ENCODE assay signal across 9 cellular contexts in the genomic region with DNA sequence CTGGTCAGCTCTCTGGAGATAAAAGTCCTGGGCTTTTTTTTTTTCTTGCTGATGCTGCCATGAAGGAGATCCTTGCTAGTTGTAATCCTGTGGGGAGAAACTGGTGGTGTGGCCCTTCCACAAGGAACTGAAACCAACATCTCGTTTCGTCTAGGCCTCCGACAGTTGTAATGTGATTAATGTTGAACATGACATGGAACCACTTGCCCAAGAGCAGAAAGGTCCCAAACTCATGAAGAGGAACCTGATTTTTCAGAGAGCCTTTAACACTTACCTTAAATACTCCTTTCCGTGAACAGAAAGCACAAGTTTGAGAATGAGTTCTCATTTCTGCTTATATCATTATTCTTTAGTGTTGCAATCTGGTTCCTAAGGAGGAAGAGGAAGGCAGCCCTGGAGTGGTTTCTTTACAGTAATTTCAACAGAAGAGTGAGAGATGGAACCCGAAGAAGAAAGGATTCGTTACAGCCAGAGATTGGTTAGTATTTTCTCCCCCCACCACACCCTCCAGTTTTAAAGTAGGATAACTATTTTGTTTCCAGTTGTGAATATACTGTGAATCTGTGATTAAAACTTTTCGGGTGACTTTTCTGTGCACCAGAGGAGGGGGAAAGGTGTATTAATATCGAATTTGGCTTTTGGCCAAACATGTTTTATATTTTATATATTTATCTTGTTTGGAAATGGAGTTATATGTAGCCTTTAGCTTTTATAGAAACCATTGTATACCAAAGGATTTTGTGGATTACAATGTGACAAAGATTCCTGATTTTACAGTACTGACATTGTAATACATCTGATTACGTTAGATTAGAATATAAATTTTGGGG. TPM values are rescaled to one million over a fixed set of nuclear protein-coding genes. Genes with fewer than 3 reads are reported as not detected.
A peak's percentile ranks its signal among the peaks of the same experiment; 100 is the strongest.
DNase-seq lines count a peak whose midpoint lies in the region; ATAC-seq, FAIRE-seq and TF ChIP-seq lines count a peak whose summit lies in the region.
"Had no signal": no experiment of that assay in that cellular context is flagged by ENCODE, and none has a peak within 500 bp of the region (broad histone marks: within the 10 kb centered on the region; RNA-seq: fewer than 3 reads in every experiment).

No MANE protein-coding gene starts in this region.

- H3K36me3 Mint-ChIP-seq in activated naive CD4-positive, alpha-beta T cell treated with anti-CD3 and anti-CD28 coated beads, Interleukin-2, amount 10 ng/mL, durations not matched to agents 7 days and 5 days = peaks cover 24% of the 10 kb centered on the region

- peaks cover 10% of the 10 kb centered on the region; the same call in 1 of the 2 replicates for H4K20me1 ChIP-seq in K562 (replicated peaks; ENCODE audit: control insufficient read depth, insufficient read depth, low read length)

- TF ChIP-seq RAD21 in K562 (CRISPR knock-in tag; conservative IDR thresholded peaks at IDR 0.05 in 1 of 2, IDR thresholded peaks at IDR 0.05 in 1 of 2) (no peak), liver (IDR thresholded peaks at IDR 0.05) (no peak)

- peak; percentile 6; the same call in 2 of the 3 replicates for ATAC-seq in K562
- ATAC-seq in activated CD4-positive, CD25-positive, alpha-beta regulatory T cell treated with anti-CD3 and anti-CD28 coated beads, Interleukin-2, amount 50 U/mL, for 24 hours = no peak

- H3K4me2 ChIP-seq in K562 (ENCODE audit: insufficient read depth, low read length) = peak overlapping the region; percentile 76

- 4% methylated on average over 9 of the region's 9 CpGs for WGBS in K562 (ENCODE audit: insufficient coverage, low coverage, missing lambda C conversion rate)
- WGBS in liver = 12% methylated on average over 9 of the region's 9 CpGs
- 5% methylated on average over 9 of the region's 9 CpGs for WGBS in testis, 2 donors

- FAIRE-seq in K562 (lab: Jason Lieb, UNC) = peak; percentile 54
- FAIRE-seq: islet of Langerhans had no signal

- peaks cover 23% of the 10 kb centered on the region for H3K4me1 Mint-ChIP-seq in activated naive CD4-positive, alpha-beta T cell treated with anti-CD3 and anti-CD28 coated beads, Interleukin-2, amount 10 ng/mL, durations not matched to agents 7 days and 5 days

- no peaks in the 10 kb centered on the region for H3K27me3 ChIP-seq in K562 (ENCODE audit: control insufficient read depth in 2 of 2, insufficient read depth in 2 of 2, low read length in 2 of 2)
- no peaks in the 10 kb centered on the region for H3K27me3 ChIP-seq in liver (ENCODE audit: control insufficient read depth in 4 of 4, insufficient read depth in 4 of 4, low read length in 3 of 4)
- no peaks in the 10 kb centered on the region for H3K27me3 ChIP-seq in testis

- H3K4me3 ChIP-seq in K562 (peak overlapping the region; percentile 55), liver (ENCODE audit: low read depth in 1 of 3, low read length in 3 of 3) (peak overlapping the region; percentile 90 to 99 (median 94)), testis (peak overlapping the region; percentile 87 to 91)

- TF ChIP-seq EP300 in K562 (IDR thresholded peaks at IDR 0.05; ENCODE audit: low read length) = no peak

- H2AFZ ChIP-seq in K562 (ENCODE audit: low read depth, low read length) = no peak overlapping the region

- H3K9me3 ChIP-seq in K562 (replicated peaks; ENCODE audit: control insufficient read depth, insufficient read depth, low read depth, low read length) = no peaks in the 10 kb centered on the region
- no peaks in the 10 kb centered on the region for H3K9me3 ChIP-seq in liver (ENCODE audit: control insufficient read depth in 4 of 4, low read length in 3 of 4)
- H3K9me3 ChIP-seq in testis = no peaks in the 10 kb centered on the region

- POLR2A ChIA-PET in K562 (lab: Yijun Ruan, JAX) = interaction anchor here (1.2 kb wide), 1 partner anchor 28 kb away, joined by 3 read pairs; no protein-coding TSS in a partner anchor

- BruUV-seq in K562 (replicated peaks; lab: Mats Ljungman, UMichigan) = TSS peak; percentile 62

- peaks cover 0 to 24% of the 10 kb centered on the region in 2 experiments; a peak in 4 of 5 replicates for H3K4me1 ChIP-seq in K562 (replicated peaks in 1 of 2; ENCODE audit: control insufficient read depth in 2 of 2, insufficient read depth in 2 of 2, low read length in 2 of 2)
- peaks cover 1 to 22% (median 13%) of the 10 kb centered on the region in 4 donors for H3K4me1 ChIP-seq in liver (ENCODE audit: control insufficient read depth in 4 of 4, insufficient read depth in 4 of 4, low read length in 3 of 4)
- H3K4me1 ChIP-seq in testis = peaks cover 25% of the 10 kb centered on the region

- DNase-seq in activated naive CD4-positive, alpha-beta T cell treated with anti-CD3 and anti-CD28 coated beads, Interleukin-2, amount 10 ng/mL, durations not matched to agents 7 days and 5 days = peak; percentile 34
- no peak for DNase-seq in activated naive CD4-positive, alpha-beta T cell treated with Interleukin-2 at 50 U/mL for 16 hours
- DNase-seq in NCI-H526 (lab: John Stamatoyannopoulos, UW) (peak; percentile 20 to 48), K562 (ENCODE audit: extremely low read depth in 1 of 4, low spot score in 3 of 4) (peak in 1 of 4 experiments; percentile 31), testis (peak; percentile 40), NCI-H1092 treated with DMSO at 0.1 percent for 48 hours (lab: John Stamatoyannopoulos, UW) (no peak)

- H3K9ac ChIP-seq in K562 (ENCODE audit: insufficient read depth in 1 of 2, low read depth in 2 of 2, low read length in 2 of 2) (peak overlapping the region; percentile 29 to 92; a peak in 3 of 4 replicates), liver (ENCODE audit: low read depth in 1 of 2, low read length in 2 of 2) (peak overlapping the region; percentile 50 to 74)

- peak overlapping the region; percentile 99 for H3K4me3 Mint-ChIP-seq in activated naive CD4-positive, alpha-beta T cell treated with anti-CD3 and anti-CD28 coated beads, Interleukin-2, amount 10 ng/mL, durations not matched to agents 7 days and 5 days

- H3K27me3 Mint-ChIP-seq in activated naive CD4-positive, alpha-beta T cell treated with anti-CD3 and anti-CD28 coated beads, Interleukin-2, amount 10 ng/mL, durations not matched to agents 7 days and 5 days = no peaks in the 10 kb centered on the region

- H3K9me3 Mint-ChIP-seq in activated naive CD4-positive, alpha-beta T cell treated with anti-CD3 and anti-CD28 coated beads, Interleukin-2, amount 10 ng/mL, durations not matched to agents 7 days and 5 days = no peaks in the 10 kb centered on the region

- CTCF ChIA-PET in activated naive CD4-positive, alpha-beta T cell treated with anti-CD3 and anti-CD28 coated beads, Interleukin-2, amount 10 ng/mL, durations not matched to agents 7 days and 5 days (lab: Charles Lee) = interaction anchor here (1.2 kb wide), 1 partner anchor 119 kb away, joined by 5 read pairs; no protein-coding TSS in a partner anchor
- CTCF ChIA-PET in K562 (lab: Yijun Ruan, JAX; ENCODE audit: low intra/inter-chr PET ratio) = no interaction called here

- H3K36me3 ChIP-seq in K562 (ENCODE audit: control insufficient read depth, insufficient read depth, low read length) (peaks cover 13% of the 10 kb centered on the region; the same call in 1 of the 3 replicates), liver (ENCODE audit: control insufficient read depth in 4 of 4, insufficient read depth in 3 of 4, low read depth in 1 of 4, low read length in 3 of 4) (peaks cover 0 to 2% (median 0%) of the 10 kb centered on the region in 4 donors), testis (ENCODE audit: low read depth, missing control alignments) (no peaks in the 10 kb centered on the region)

- TF ChIP-seq POLR2A in K562 (conservative IDR thresholded peaks at IDR 0.05) (no peak), testis (IDR thresholded peaks at IDR 0.05) (no peak)

- intact Hi-C loops in K562 (cut with micrococcal nuclease) (loop anchor here (2.0 kb wide), 1 partner anchor 120 kb away; no protein-coding TSS in a partner anchor), testis (cut with DNase I; ENCODE audit: low total_unique reads) (no loop called here)

- H3K9me1 ChIP-seq in K562 (ENCODE audit: control insufficient read depth, insufficient read depth, low read length) = no peaks in the 10 kb centered on the region

- peak overlapping the region; percentile 91 for H3K27ac ChIP-seq in K562 (ENCODE audit: extremely low read depth, low read depth, low read length)
- peak overlapping the region; percentile 82 to 87 for H3K27ac ChIP-seq in liver (ENCODE audit: low read depth in 1 of 2, low read length in 2 of 2)
- peak overlapping the region; percentile 72 to 99 for H3K27ac ChIP-seq in testis

- TF ChIP-seq CTCF in K562 (IDR thresholded peaks at IDR 0.05 in 2 of 3, conservative IDR thresholded peaks at IDR 0.05 in 1 of 3; ENCODE audit: insufficient read depth in 2 of 3, low read depth in 1 of 3, low read length in 3 of 3) (no peak), liver (IDR thresholded peaks at IDR 0.05; ENCODE audit: low read depth, low read length, missing input control) (no peak), testis (IDR thresholded peaks at IDR 0.05) (no peak)

- peaks cover 66% of the 10 kb centered on the region for H3K79me2 ChIP-seq in K562 (ENCODE audit: control insufficient read depth, insufficient read depth, low read length)

- peak overlapping the region; percentile 93 for H3K27ac Mint-ChIP-seq in activated naive CD4-positive, alpha-beta T cell treated with anti-CD3 and anti-CD28 coated beads, Interleukin-2, amount 10 ng/mL, durations not matched to agents 7 days and 5 days

- in situ Hi-C loops in K562 (cut with MboI) = no loop called here

TF ChIP-seq in liver, 16 proteins besides CTCF, POLR2A, EP300 and RAD21 (continues in another document):
- peak; percentile 28 for TF ChIP-seq TAF1 (conservative IDR thresholded peaks at IDR 0.05)

RNA-seq across cellular contexts. Expression of a gene that starts 2.0 kb away (rescaled TPM):
- total RNA-seq in K562 (2011; cell fraction: chromatin; rRNA removed; ENCODE audit: low replicate concordance) = 208 and 244 TPM in 2 replicates
- total RNA-seq in K562 (2011; cell fraction: nucleolus; rRNA removed) = 95.6 and 101 TPM in 2 replicates
- total RNA-seq in K562 (2011; cell fraction: nucleoplasm; rRNA removed) = 128 and 146 TPM in 2 replicates
- total RNA-seq in K562 (2014; rRNA removed) (19.0 and 21.3 TPM in 2 replicates), K562 (2014; rRNA removed; fragmentation: Illumina TruSeq; extraction: Trizol) (22.3 and 23.4 TPM in 2 replicates), K562 (2015; rRNA removed; fragmentation: Illumina TruSeq; extraction: Trizol) (26.4 and 27.1 TPM in 2 replicates), K562 (2021) (37.9 and 39.3 TPM in 2 replicates), liver (10 to 100 TPM; 25.2 to 44.9 TPM), testis (100 to 1,000 TPM; 142 to 169 TPM)
- polyA plus RNA-seq in K562 (2011; rRNA removed) (19.0 and 30.7 TPM in 2 replicates), K562 (2014; fragmentation: Illumina TruSeq; extraction: Trizol) (35.1 and 37.7 TPM in 2 replicates), K562 (2014; fragmentation: Nextera tagmentation; extraction: Ambion mirVana) (1 to 10 TPM; 5.0 to 7.2 TPM), K562 (2014; rRNA removed) (19.8 and 21.3 TPM in 2 replicates), liver (10 to 100 TPM in 1 of 2 donors, 1 to 10 TPM in 1; 8.3 to 19.6 TPM), testis (ENCODE audit: insufficient read depth, low read depth, low replicate concordance) (106 TPM)
- polyA plus RNA-seq in K562 (2011; cell fraction: cytosol; rRNA removed) = 23.8 and 26.0 TPM in 2 replicates
- 71.8 and 106 TPM in 2 replicates for polyA plus RNA-seq in K562 (2011; cell fraction: nucleus; rRNA removed)
- 25.1 and 26.1 TPM in 2 replicates for polyA plus RNA-seq in K562 (2012)
- 65.3 and 71.5 TPM in 2 replicates for polyA minus RNA-seq in K562 (2011; rRNA and poly(A)+ RNA removed)
- 31.0 and 35.6 TPM in 2 replicates for polyA minus RNA-seq in K562 (2011; cell fraction: cytosol; rRNA and poly(A)+ RNA removed)
- polyA minus RNA-seq in K562 (2011; cell fraction: nucleus; rRNA and poly(A)+ RNA removed) = 38.8 and 59.3 TPM in 2 replicates

Comparison
In these comparisons a context has a peak if more than half of its experiments do, and no peak if none do; other contexts are left out.
1. DNase-seq: peak in activated naive CD4-positive, alpha-beta T cell treated with anti-CD3 and anti-CD28 coated beads, Interleukin-2, amount 10 ng/mL, durations not matched to agents 7 days and 5 days (single experiment), NCI-H526 (2 of 2) and testis (single experiment); none in activated naive CD4-positive, alpha-beta T cell treated with Interleukin-2 at 50 U/mL for 16 hours (single experiment) and NCI-H1092 treated with DMSO at 0.1 percent for 48 hours (single experiment).
2. Peak in every context shown above with its lines, with median percentiles within 50 percentile points of each other: H3K27ac ChIP-seq and H3K4me3 ChIP-seq.